In the genomic region with DNA sequence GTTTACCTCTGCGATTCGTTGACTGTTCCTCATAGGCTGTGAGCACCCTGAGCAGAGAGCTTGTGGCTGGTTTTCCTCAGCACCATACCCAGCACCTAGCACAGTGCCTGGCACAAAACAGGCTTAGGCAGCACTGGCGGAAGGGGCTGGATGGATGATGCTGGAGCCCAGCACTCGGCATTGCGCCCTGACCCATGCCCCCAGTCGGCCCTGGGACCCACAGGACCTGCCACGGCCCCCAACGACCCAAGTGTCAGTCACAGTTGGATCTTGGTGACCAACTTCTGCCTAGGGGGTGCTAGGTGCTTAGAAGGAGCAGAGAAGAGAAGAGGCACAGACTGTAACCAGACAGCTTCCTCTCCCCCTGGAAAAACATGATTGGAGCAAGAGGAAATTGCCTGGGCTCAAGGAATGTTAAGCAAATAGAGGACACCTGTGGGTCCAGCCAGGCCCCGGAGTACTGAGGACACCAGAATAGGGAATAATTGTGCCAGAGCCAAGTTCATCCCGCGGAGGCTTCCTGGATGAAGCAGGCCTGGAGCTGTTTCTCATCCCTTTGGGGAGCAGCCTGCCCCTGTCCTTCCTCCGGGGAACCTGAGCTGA, we compare ENCODE assay signal across 22 cellular contexts. TPM values are rescaled to one million over a fixed set of nuclear protein-coding genes. Genes with fewer than 3 reads are reported as not detected.
DNase-seq lines count a peak whose midpoint lies in the region; ATAC-seq lines count a peak whose summit lies in the region.
"Had no signal": no experiment of that assay in that cellular context is flagged by ENCODE, and none has a peak within 500 bp of the region (broad histone marks: within the 10 kb centered on the region; RNA-seq: fewer than 3 reads in every experiment).

No MANE protein-coding gene starts in this region.

- CTCF ChIA-PET in naive thymus-derived CD4-positive, alpha-beta T cell (lab: Charles Lee): interaction anchor here (0.8 to 1.3 kb wide), 4 partner anchors 9 to 65 kb away, joined by 3 read pairs; no protein-coding TSS in a partner anchor

- POLR2A ChIA-PET in naive thymus-derived CD4-positive, alpha-beta T cell (lab: Charles Lee): interaction anchor here (0.8 to 1.8 kb wide), 5 partner anchors 8 to 49 kb away, joined by 3 to 4 read pairs (median 4); no protein-coding TSS in a partner anchor

- intact Hi-C loops in naive thymus-derived CD4-positive, alpha-beta T cell (cut with micrococcal nuclease): no loop called here

- H3K27ac ChIP-seq in BLaER1: no peak overlapping the region
- H3K27ac ChIP-seq in naive thymus-derived CD4-positive, alpha-beta T cell (ENCODE audit: low read depth, low read length): no peak overlapping the region
- H3K27ac ChIP-seq: 22Rv1 had no signal

- peaks cover 57% of the 10 kb centered on the region for H3K4me1 ChIP-seq in BLaER1
- H3K4me1 ChIP-seq in naive thymus-derived CD4-positive, alpha-beta T cell (ENCODE audit: control insufficient read depth in 2 of 2, insufficient read depth in 2 of 2, low read length in 2 of 2): no peaks in the 10 kb centered on the region

- 0 out of 2 replicates have a peak overlapping the region, but pooled peaks have one; percentile 38 for H3K9ac ChIP-seq in BLaER1

- peaks cover 92% of the 10 kb centered on the region for H3K36me3 ChIP-seq in BLaER1
- peaks cover 69 to 99% (median 79%) of the 10 kb centered on the region in 3 experiments for H3K36me3 ChIP-seq in naive thymus-derived CD4-positive, alpha-beta T cell (ENCODE audit: control insufficient read depth in 2 of 3, insufficient read depth in 3 of 3, low read length in 3 of 3)

- DNase-seq in T-helper 2 cell treated with Interferon-gamma antibody and Interleukin-4, amounts not matched to agents 5 μg/mL and 100 μg/mL, for 36 hours (ENCODE audit: low spot score): no peak
- DNase-seq in T-helper 2 cell (no peak), NCI-H2081 treated with DMSO at 0.1 percent for 48 hours (lab: John Stamatoyannopoulos, UW) (no peak), epidermal melanocyte (ENCODE audit: insufficient read length, low spot score) (no peak)
- no peak for DNase-seq in naive thymus-derived CD4-positive, alpha-beta T cell
- DNase-seq: AML-193, DMS153, GF-D8, GM23248, HCEC 1CT, NCI-H187, NCI-H226, NCI-H524, NCI-H82, OCI-M1, Right ventricle myocardium superior had no signal

- H3K27me3 ChIP-seq in BLaER1: no peaks in the 10 kb centered on the region
- no peaks in the 10 kb centered on the region for H3K27me3 ChIP-seq in naive thymus-derived CD4-positive, alpha-beta T cell (ENCODE audit: control insufficient read depth in 2 of 2, insufficient read depth in 2 of 2, low read length in 2 of 2)

- H3K4me3 Mint-ChIP-seq in T-helper 2 cell treated with Interferon-gamma antibody and Interleukin-4, amounts not matched to agents 5 μg/mL and 100 μg/mL, for 36 hours: no peak overlapping the region
- no peak overlapping the region for H3K4me3 Mint-ChIP-seq in activated T-helper 17 cell treated with anti-CD3 and anti-CD28 coated beads, Interleukin-2, amount 50 U/mL, for 72 hours
- H3K4me3 Mint-ChIP-seq in naive thymus-derived CD4-positive, alpha-beta T cell: peak overlapping the region in 1 of 10 donors; percentile 55

- ATAC-seq in activated T-helper 17 cell treated with anti-CD3 and anti-CD28 coated beads, Interleukin-2, amount 50 U/mL, for 72 hours (replicated peaks): no peak
- no peak for ATAC-seq in naive thymus-derived CD4-positive, alpha-beta T cell
- no peak for ATAC-seq in GM21786 (IDR thresholded peaks at IDR 0.05; ENCODE audit: unreplicated experiment)
- ATAC-seq: GM12878, K562 had no signal

- H3K27ac Mint-ChIP-seq in T-helper 2 cell treated with Interferon-gamma antibody and Interleukin-4, amounts not matched to agents 5 μg/mL and 100 μg/mL, for 36 hours: peak overlapping the region; percentile 75
- peak overlapping the region; percentile 68 for H3K27ac Mint-ChIP-seq in activated T-helper 17 cell treated with anti-CD3 and anti-CD28 coated beads, Interleukin-2, amount 50 U/mL, for 72 hours
- peak overlapping the region in 7 of 9 donors; percentile 18 to 86 (median 69) for H3K27ac Mint-ChIP-seq in naive thymus-derived CD4-positive, alpha-beta T cell

- H3K36me3 Mint-ChIP-seq in T-helper 2 cell treated with Interferon-gamma antibody and Interleukin-4, amounts not matched to agents 5 μg/mL and 100 μg/mL, for 36 hours (ENCODE audit: low read depth): peaks cover 80% of the 10 kb centered on the region
- H3K36me3 Mint-ChIP-seq in activated T-helper 17 cell treated with anti-CD3 and anti-CD28 coated beads, Interleukin-2, amount 50 U/mL, for 72 hours (ENCODE audit: low read depth): peaks cover 96% of the 10 kb centered on the region
- peaks cover 10 to 57% (median 30%) of the 10 kb centered on the region in 5 donors for H3K36me3 Mint-ChIP-seq in naive thymus-derived CD4-positive, alpha-beta T cell

- H3K9me3 ChIP-seq in BLaER1: no peaks in the 10 kb centered on the region
- H3K9me3 ChIP-seq in naive thymus-derived CD4-positive, alpha-beta T cell (ENCODE audit: control insufficient read depth in 2 of 3, low read length in 3 of 3): no peaks in the 10 kb centered on the region

- no peak overlapping the region for H3K4me3 ChIP-seq in BLaER1
- no peak overlapping the region for H3K4me3 ChIP-seq in naive thymus-derived CD4-positive, alpha-beta T cell (ENCODE audit: low read length)
- H3K4me3 ChIP-seq: GM12878, GM23248, K562 had no signal

- peak overlapping the region; percentile 24; the same call in 1 of the 2 replicates for H3K4me2 ChIP-seq in BLaER1

- peaks cover 33% of the 10 kb centered on the region for H4K20me1 ChIP-seq in BLaER1

- H3K4me1 Mint-ChIP-seq in T-helper 2 cell treated with Interferon-gamma antibody and Interleukin-4, amounts not matched to agents 5 μg/mL and 100 μg/mL, for 36 hours (ENCODE audit: low read depth): peaks cover 4% of the 10 kb centered on the region
- peaks cover 9% of the 10 kb centered on the region for H3K4me1 Mint-ChIP-seq in activated T-helper 17 cell treated with anti-CD3 and anti-CD28 coated beads, Interleukin-2, amount 50 U/mL, for 72 hours
- peaks cover 5 to 17% (median 14%) of the 10 kb centered on the region in 7 donors for H3K4me1 Mint-ChIP-seq in naive thymus-derived CD4-positive, alpha-beta T cell

- no peaks in the 10 kb centered on the region for H3K27me3 Mint-ChIP-seq in T-helper 2 cell treated with Interferon-gamma antibody and Interleukin-4, amounts not matched to agents 5 μg/mL and 100 μg/mL, for 36 hours (ENCODE audit: low read depth)
- no peaks in the 10 kb centered on the region for H3K27me3 Mint-ChIP-seq in activated T-helper 17 cell treated with anti-CD3 and anti-CD28 coated beads, Interleukin-2, amount 50 U/mL, for 72 hours
- H3K27me3 Mint-ChIP-seq in naive thymus-derived CD4-positive, alpha-beta T cell: no peaks in the 10 kb centered on the region

- no peaks in the 10 kb centered on the region for H3K9me3 Mint-ChIP-seq in T-helper 2 cell treated with Interferon-gamma antibody and Interleukin-4, amounts not matched to agents 5 μg/mL and 100 μg/mL, for 36 hours
- no peaks in the 10 kb centered on the region for H3K9me3 Mint-ChIP-seq in activated T-helper 17 cell treated with anti-CD3 and anti-CD28 coated beads, Interleukin-2, amount 50 U/mL, for 72 hours
- no peaks in the 10 kb centered on the region for H3K9me3 Mint-ChIP-seq in naive thymus-derived CD4-positive, alpha-beta T cell

RNA-seq across cellular contexts. Expression of gene DEGS2, which starts 31.5 kb away (rescaled TPM):
- total RNA-seq in activated T-helper 17 cell treated with anti-CD3 and anti-CD28 coated beads, Interleukin-2, amount 50 U/mL, for 72 hours: 1 to 10 TPM in 1 of 2 donors, under 1 TPM in 1; 0.30 to 8.3 TPM
- 1 to 10 TPM in 1 of 5 experiments, under 1 TPM in 3, not detected in 1; 0.19 to 1.0 (median 0.32) TPM for total RNA-seq in naive thymus-derived CD4-positive, alpha-beta T cell
- polyA plus RNA-seq in naive thymus-derived CD4-positive, alpha-beta T cell: 1 to 10 TPM in 1 of 2 donors, under 1 TPM in 1; 0.51 to 1.0 TPM
- total RNA-seq: Right ventricle myocardium superior had no signal
- polyA plus RNA-seq: GM23248 had no signal
